In the genomic region with DNA sequence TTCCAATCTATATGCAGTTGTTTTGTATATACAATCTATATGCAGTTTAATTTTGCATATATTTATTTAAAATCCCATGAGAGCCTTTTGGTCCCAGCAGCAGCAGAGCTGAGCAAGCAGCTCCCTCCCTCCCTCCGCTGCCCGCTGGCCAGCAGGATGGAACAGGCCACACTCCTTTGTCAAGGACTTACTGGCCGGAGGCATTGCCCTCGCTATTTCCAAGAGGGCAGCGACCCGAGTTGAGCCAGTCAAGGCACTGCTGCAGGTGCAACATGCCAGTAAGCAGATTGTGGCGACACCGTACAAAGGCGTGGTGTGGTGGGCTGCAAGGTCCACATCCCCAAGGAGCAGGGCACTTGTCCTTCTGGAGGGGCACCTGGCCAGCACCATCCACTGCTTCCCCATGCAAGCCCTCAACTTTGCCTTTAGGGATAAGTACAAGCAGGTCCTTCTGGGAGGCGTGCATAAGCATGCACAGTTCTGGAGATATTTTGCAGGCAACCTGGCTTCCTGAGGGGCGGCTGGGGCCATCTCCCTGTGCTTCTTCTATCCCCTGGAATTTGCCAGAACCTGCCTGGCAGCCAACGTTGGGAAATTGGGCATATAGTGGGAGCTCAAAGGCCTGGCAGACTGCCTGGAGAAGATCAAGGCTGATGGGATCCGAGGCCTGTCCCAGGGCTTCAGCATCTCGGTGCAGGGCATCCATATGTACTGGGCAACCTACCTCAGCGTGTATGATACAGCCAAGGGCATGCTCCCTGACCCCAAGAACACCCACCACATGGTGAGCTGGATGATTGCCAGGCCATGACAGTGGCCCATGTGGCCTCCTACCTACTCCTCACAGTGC, we compare ENCODE assay signal across 22 cellular contexts.
DNase-seq lines count a peak whose midpoint lies in the region; ATAC-seq, FAIRE-seq and TF ChIP-seq lines count a peak whose summit lies in the region.
"Had no signal": no experiment of that assay in that cellular context is flagged by ENCODE, and none has a peak within 500 bp of the region (broad histone marks: within the 10 kb centered on the region; RNA-seq: fewer than 3 reads in every experiment).

No MANE protein-coding gene starts in this region.

- no peak overlapping the region for H2AFZ ChIP-seq in K562 (ENCODE audit: low read depth, low read length)
- H2AFZ ChIP-seq: GM23338 had no signal

- H3K27me3 ChIP-seq in Panc1 (ENCODE audit: control insufficient read depth, insufficient read depth, low read length) (no peaks in the 10 kb centered on the region), K562 (ENCODE audit: control insufficient read depth in 2 of 2, insufficient read depth in 2 of 2, low read length in 2 of 2) (no peaks in the 10 kb centered on the region), thyroid gland (no peaks in the 10 kb centered on the region), dorsolateral prefrontal cortex (no peaks in the 10 kb centered on the region)

- H3K79me2 ChIP-seq in K562 (ENCODE audit: control insufficient read depth, insufficient read depth, low read length): peaks cover 16% of the 10 kb centered on the region

- H3K4me2 ChIP-seq in K562 (ENCODE audit: insufficient read depth, low read length): no peak overlapping the region
- H3K4me2 ChIP-seq: GM23338 had no signal

- H3K4me1 ChIP-seq in Panc1 (ENCODE audit: control insufficient read depth, insufficient read depth, low read length): no peaks in the 10 kb centered on the region
- no peaks in the 10 kb centered on the region for H3K4me1 ChIP-seq in K562 (replicated peaks in 1 of 2; ENCODE audit: control insufficient read depth in 2 of 2, insufficient read depth in 2 of 2, low read length in 2 of 2)
- no peaks in the 10 kb centered on the region for H3K4me1 ChIP-seq in thyroid gland
- H3K4me1 ChIP-seq: Caco-2 had no signal

- TF ChIP-seq RAD21 in K562 (CRISPR knock-in tag; conservative IDR thresholded peaks at IDR 0.05 in 1 of 2, IDR thresholded peaks at IDR 0.05 in 1 of 2): no peak

- 81% methylated on average over 15 of the region's 15 CpGs for WGBS in K562 (ENCODE audit: insufficient coverage, low coverage, missing lambda C conversion rate)
- WGBS in thyroid gland, 2 donors: 82 to 85% methylated on average over 13 to 15 of the region's 15 CpGs

- in situ Hi-C loops in Panc1 (cut with HindIII; ENCODE audit: low pct_unique_long_range_greater_than_20kb, low sequenced_read_pairs) (no loop called here), K562 (cut with MboI) (no loop called here)

- H3K9ac ChIP-seq in K562 (ENCODE audit: insufficient read depth in 1 of 2, low read depth in 2 of 2, low read length in 2 of 2): peak overlapping the region in 1 of 2 experiments; percentile 69; a peak in 2 of 4 replicates

- BruUV-seq in Panc1 (replicated peaks; lab: Mats Ljungman, UMichigan) (no TSS peak), K562 (replicated peaks; lab: Mats Ljungman, UMichigan) (no TSS peak)

- H3K36me3 ChIP-seq in Panc1 (ENCODE audit: control insufficient read depth, insufficient read depth, low read length) (no peaks in the 10 kb centered on the region), K562 (ENCODE audit: control insufficient read depth, insufficient read depth, low read length) (no peaks in the 10 kb centered on the region), thyroid gland (no peaks in the 10 kb centered on the region)

- DNase-seq in Panc1 (ENCODE audit: low read depth, low spot score) (no peak), K562 (ENCODE audit: extremely low read depth in 1 of 4, low spot score in 3 of 4) (no peak), medulla oblongata (ENCODE audit: extremely low spot score) (peak; percentile 17), thyroid gland (peak; percentile 35 to 45), NCI-H1048 (lab: John Stamatoyannopoulos, UW) (no peak), dorsolateral prefrontal cortex (no peak), cerebellar nuclear complex (lab: John Stamatoyannopoulos, UW) (no peak)
- DNase-seq: Caco-2; CD4-positive, alpha-beta T cell; Karpas-422; MV-4-11; NCI-H1694 treated with DMSO at 0.1 percent for 48 hours; NCI-H2081 treated with DMSO at 0.1 percent for 48 hours; NCI-H2171 treated with DMSO at 0.1 percent for 48 hours; NCI-H524 treated with DMSO at 0.1 percent for 48 hours; NCI-H82; SHP77 treated with DMSO at 0.1 percent for 48 hours had no signal

- CTCF ChIA-PET in Panc1 (lab: Charles Lee) (no interaction called here), K562 (lab: Yijun Ruan, JAX; ENCODE audit: low intra/inter-chr PET ratio) (no interaction called here)

- H3K4me3 ChIP-seq in Panc1 (ENCODE audit: low read depth in 2 of 2, low read length in 2 of 2) (no peak overlapping the region), K562 (no peak overlapping the region), thyroid gland (replicated peaks in 1 of 3) (no peak overlapping the region), dorsolateral prefrontal cortex (no peak overlapping the region)
- H3K4me3 ChIP-seq: GM23338, SK-N-MC had no signal

- POLR2A ChIA-PET in Panc1 (lab: Charles Lee): no interaction called here
- POLR2A ChIA-PET in K562 (lab: Yijun Ruan, JAX): interaction anchor here (0.6 to 1.1 kb wide), 5 partner anchors 9 to 82 kb away, joined by 3 to 5 read pairs (median 4); no protein-coding TSS in a partner anchor

- H4K20me1 ChIP-seq in K562 (replicated peaks; ENCODE audit: control insufficient read depth, insufficient read depth, low read length): 0 out of 2 replicates have a peak, but pooled peaks cover 6% of the 10 kb centered on the region

- H3K27ac ChIP-seq in Panc1 (ENCODE audit: low read length) (no peak overlapping the region), K562 (ENCODE audit: extremely low read depth, low read depth, low read length) (no peak overlapping the region), thyroid gland (no peak overlapping the region), dorsolateral prefrontal cortex (no peak overlapping the region)
- H3K27ac ChIP-seq: SK-N-MC had no signal

- TF ChIP-seq EP300 in K562 (IDR thresholded peaks at IDR 0.05; ENCODE audit: low read length): no peak

- no peak for FAIRE-seq in K562 (lab: Jason Lieb, UNC)
- FAIRE-seq: GM12892, HTR-8/SVneo had no signal

- TF ChIP-seq CTCF in Panc1 (IDR thresholded peaks at IDR 0.05) (no peak), K562 (IDR thresholded peaks at IDR 0.05 in 2 of 3, conservative IDR thresholded peaks at IDR 0.05 in 1 of 3; ENCODE audit: insufficient read depth in 2 of 3, low read depth in 1 of 3, low read length in 3 of 3) (no peak), thyroid gland (IDR thresholded peaks at IDR 0.05) (no peak), dorsolateral prefrontal cortex (IDR thresholded peaks at IDR 0.05 in 54 of 56, conservative IDR thresholded peaks at IDR 0.05 in 2 of 56; ENCODE audit: low read depth in 1 of 56, partially characterized antibody in 56 of 56) (no peak)

- ATAC-seq in Panc1: peak; percentile 53; the same call in 1 of the 2 replicates
- ATAC-seq in K562: peak; percentile 32; the same call in 2 of the 3 replicates
- ATAC-seq: GM23338, HCT116 had no signal

- intact Hi-C loops in Panc1 (cut with micrococcal nuclease; ENCODE audit: unreplicated experiment): no loop called here
- intact Hi-C loops in K562 (cut with micrococcal nuclease): no loop called here
- intact Hi-C loops in thyroid gland (cut with DNase I): no loop called here
- intact Hi-C loops in dorsolateral prefrontal cortex (cut with DNase I): no loop called here

- no peaks in the 10 kb centered on the region for H3K9me3 ChIP-seq in Panc1 (ENCODE audit: control insufficient read depth, insufficient read depth, low read depth, low read length)
- no peaks in the 10 kb centered on the region for H3K9me3 ChIP-seq in K562 (replicated peaks; ENCODE audit: control insufficient read depth, insufficient read depth, low read depth, low read length)
- H3K9me3 ChIP-seq in thyroid gland: no peaks in the 10 kb centered on the region
- H3K9me3 ChIP-seq: Caco-2 had no signal

- no peaks in the 10 kb centered on the region for H3K9me1 ChIP-seq in K562 (ENCODE audit: control insufficient read depth, insufficient read depth, low read length)

- TF ChIP-seq POLR2A in K562 (conservative IDR thresholded peaks at IDR 0.05) (no peak), thyroid gland (IDR thresholded peaks at IDR 0.05) (no peak)

TF ChIP-seq in K562, 482 proteins besides CTCF, POLR2A, EP300 and RAD21:
- TF ChIP-seq, protein P1, sequence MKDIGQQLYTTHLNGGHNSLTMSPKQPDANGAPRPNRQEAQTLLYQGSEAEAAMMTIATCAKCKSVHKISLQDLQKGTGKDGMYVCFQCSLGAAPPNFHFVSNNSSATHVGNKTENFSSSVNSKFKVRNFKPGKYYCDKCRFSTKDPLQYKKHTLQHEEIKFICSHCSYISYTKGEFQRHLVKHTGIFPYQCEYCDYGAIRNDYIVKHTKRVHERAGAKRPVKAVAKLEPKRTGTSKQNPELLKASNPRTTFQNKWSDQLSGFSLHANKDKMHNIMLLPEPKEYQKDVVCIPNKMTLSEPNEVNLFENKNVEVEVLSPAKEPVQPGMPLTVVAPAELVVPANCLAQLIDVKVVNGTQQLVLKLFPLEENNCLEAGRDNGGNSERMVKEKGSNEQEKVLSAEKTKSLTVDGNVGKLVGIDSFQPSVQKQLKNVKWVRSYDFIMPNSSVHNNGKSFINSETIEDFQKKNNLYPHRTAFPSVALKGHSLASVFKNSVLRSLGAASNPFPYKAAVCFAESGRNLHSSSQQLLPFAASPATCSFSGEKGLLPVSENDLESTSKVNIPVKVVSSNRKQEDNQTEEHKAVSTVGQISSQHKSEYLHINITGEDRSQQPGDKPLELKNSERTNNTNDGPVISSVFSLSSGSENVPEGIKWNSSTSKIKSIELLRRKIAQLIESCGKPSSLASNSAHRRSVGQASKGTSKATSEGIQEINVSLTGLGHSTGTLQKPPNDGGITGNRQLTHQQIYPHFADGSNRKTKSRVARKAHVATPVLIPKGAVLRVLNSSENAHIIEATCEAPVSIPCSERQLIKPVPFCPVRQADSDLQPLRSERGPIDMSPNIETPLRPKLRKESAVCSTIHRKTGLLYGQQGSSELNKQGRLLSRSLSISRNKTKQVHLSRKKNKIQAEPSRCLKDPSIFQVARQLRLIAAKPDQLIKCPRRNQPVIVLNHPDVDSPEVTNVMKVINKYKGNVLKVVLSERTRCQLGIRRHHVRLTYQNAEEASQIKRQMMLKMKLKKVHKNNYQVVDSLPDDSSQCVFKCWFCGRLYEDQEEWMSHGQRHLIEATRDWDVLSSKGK (CRISPR knock-in tag; IDR thresholded peaks at IDR 0.05): no peak
- 0 out of 2 replicates have a peak, but pooled peaks have one; percentile 16 for TF ChIP-seq ZNF143 (CRISPR knock-in tag; IDR thresholded peaks at IDR 0.05)
- peak; percentile 52 for TF ChIP-seq NFIC (IDR thresholded peaks at IDR 0.05)
- TF ChIP-seq STAG1 (CRISPR knock-in tag; IDR thresholded peaks at IDR 0.05; ENCODE audit: borderline replicate concordance): 0 out of 2 replicates have a peak, but pooled peaks have one; percentile 27
- TF ChIP-seq MXD1 (CRISPR knock-in tag; IDR thresholded peaks at IDR 0.05; ENCODE audit: borderline replicate concordance, poor library complexity, severe bottlenecking): no peak

Comparison
In these comparisons a context has a peak if more than half of its experiments do, and no peak if none do; other contexts are left out.
1. DNase-seq: peak in medulla oblongata (single experiment) and thyroid gland (2 of 2); none in Panc1 (single experiment), K562 (0 of 4), NCI-H1048 (single experiment), dorsolateral prefrontal cortex (0 of 10) and cerebellar nuclear complex (0 of 2).